Comparison of ENCODE assay signal across 21 cellular contexts in genomic region chr2:38783586-38783985, GRCh38.
"Had no signal": no experiment of that assay in that cellular context is flagged by ENCODE, and none has a peak within 500 bp of the region (broad histone marks: within the 10 kb centered on the region; RNA-seq: fewer than 3 reads in every experiment).

No MANE protein-coding gene starts in this region.

- H3K4me3 ChIP-seq: breast epithelium, colonic mucosa, dorsolateral prefrontal cortex, esophagus muscularis mucosa, left ventricle myocardium inferior, psoas muscle, right atrium auricular region, transverse colon, uterus had no signal

- ATAC-seq: activated T-cell treated with anti-CD3 and anti-CD28 coated beads, Interleukin-2, amount 50 U/mL, for 4 hours; natural killer cell; psoas muscle had no signal

- DNase-seq: activated CD4-positive, alpha-beta T cell treated with anti-CD3 and anti-CD28 coated beads, Interleukin-2, amount 50 U/mL, for 4 hours; activated CD8-positive, alpha-beta memory T cell treated with anti-CD3 and anti-CD28 coated beads for 24 hours; activated CD8-positive, alpha-beta memory T cell treated with anti-CD3 and anti-CD28 coated beads, Interleukin-2, amount 50 U/mL, for 4 hours; activated naive CD4-positive, alpha-beta T cell treated with Interleukin-2 at 50 U/mL for 16 hours; activated naive CD8-positive, alpha-beta T cell treated with anti-CD3 and anti-CD28 coated beads, Interleukin-2, amount 10 ng/mL, durations not matched to agents 7 days and 5 days; activated T-cell treated with anti-CD3 and anti-CD28 coated beads, Interleukin-2, amount 50 U/mL, for 4 hours; amniotic stem cell; colonic mucosa; dorsolateral prefrontal cortex; glutamatergic neuron; hippocampal formation; left ventricle myocardium inferior; natural killer cell; psoas muscle; stimulated activated CD4-positive, alpha-beta T cell treated with anti-CD3 and anti-CD28 coated beads, Interleukin-12 subunit alpha, Interleukin-12 subunit beta, amount 100 ng/mL, for 4 hours; stimulated activated CD4-positive, alpha-beta T cell treated with anti-CD3 and anti-CD28 coated beads, Interleukin-4, amount 100 ng/mL, for 4 hours; transverse colon; uterus had no signal

- H3K4me1 ChIP-seq: breast epithelium, colonic mucosa, uterus had no signal

- H3K27ac ChIP-seq: breast epithelium, colonic mucosa, dorsolateral prefrontal cortex, esophagus muscularis mucosa, left ventricle myocardium inferior, psoas muscle, right atrium auricular region, transverse colon, uterus had no signal

- H3K9me3 ChIP-seq: breast epithelium, colonic mucosa, esophagus muscularis mucosa, left ventricle myocardium inferior, psoas muscle, right atrium auricular region, transverse colon, uterus had no signal

- H3K36me3 ChIP-seq: breast epithelium, colonic mucosa, transverse colon, uterus had no signal

- H3K27me3 ChIP-seq: breast epithelium, colonic mucosa, dorsolateral prefrontal cortex, esophagus muscularis mucosa, right atrium auricular region, transverse colon, uterus had no signal
